16 cellular contexts compared by ENCODE assay signal in the genomic region with DNA sequence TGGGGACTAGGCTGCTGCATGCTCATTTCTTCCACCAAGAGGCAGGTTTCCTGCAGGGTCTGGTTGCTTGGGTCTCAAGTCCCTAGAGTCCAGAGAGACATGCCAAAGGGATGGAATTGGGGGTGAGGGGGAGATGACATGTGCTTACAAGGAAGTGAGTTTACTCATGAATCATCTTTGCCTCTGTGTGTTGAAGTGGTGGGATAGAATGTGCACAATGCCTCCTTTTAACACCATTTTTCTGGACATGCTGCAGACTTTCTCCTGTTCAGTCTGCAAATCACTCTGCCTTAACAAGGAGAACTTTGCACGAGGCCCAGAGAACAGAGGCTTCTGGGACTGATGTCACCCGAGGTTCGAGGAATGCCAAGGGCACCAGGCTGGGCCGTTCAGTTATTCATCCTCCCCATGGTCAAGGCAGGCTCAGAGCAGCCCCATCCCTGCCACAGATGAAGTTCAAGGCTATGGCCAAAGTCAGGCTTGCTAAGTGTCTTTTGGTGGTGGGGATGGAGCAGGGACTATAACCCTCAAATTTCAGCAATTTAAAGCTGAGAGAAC. TPM values are rescaled to one million over a fixed set of nuclear protein-coding genes. Genes with fewer than 3 reads are reported as not detected.
DNase-seq lines count a peak whose midpoint lies in the region; ATAC-seq, FAIRE-seq and TF ChIP-seq lines count a peak whose summit lies in the region.
"Had no signal": no experiment of that assay in that cellular context is flagged by ENCODE, and none has a peak within 500 bp of the region (broad histone marks: within the 10 kb centered on the region; RNA-seq: fewer than 3 reads in every experiment).

No MANE protein-coding gene starts in this region.

- in situ Hi-C loops in Panc1 (cut with HindIII; ENCODE audit: low pct_unique_long_range_greater_than_20kb, low sequenced_read_pairs) (no loop called here), G401 (cut with HindIII; ENCODE audit: low sequenced_read_pairs) (no loop called here)

- H3K9me3 Mint-ChIP-seq in endodermal cell (no peaks in the 10 kb centered on the region), progenitor cell of endocrine pancreas (ENCODE audit: low read depth) (no peaks in the 10 kb centered on the region)
- H3K9me3 Mint-ChIP-seq: CD4-positive, alpha-beta T cell; naive thymus-derived CD8-positive, alpha-beta T cell; stimulated activated naive CD8-positive, alpha-beta T cell treated with anti-CD3 and anti-CD28 coated beads, Interleukin-15, Interleukin-2, amounts not matched to agents 100 ng/mL and 50 ng/mL, for 24 hours had no signal

- no peak overlapping the region for H3K4me3 Mint-ChIP-seq in endodermal cell
- H3K4me3 Mint-ChIP-seq in progenitor cell of endocrine pancreas (ENCODE audit: low read depth) = no peak overlapping the region
- H3K4me3 Mint-ChIP-seq: CD4-positive, alpha-beta T cell; naive thymus-derived CD8-positive, alpha-beta T cell; stimulated activated naive CD8-positive, alpha-beta T cell treated with anti-CD3 and anti-CD28 coated beads, Interleukin-15, Interleukin-2, amounts not matched to agents 100 ng/mL and 50 ng/mL, for 24 hours had no signal

- TF ChIP-seq POLR2A in GM12891 (IDR thresholded peaks at IDR 0.05; ENCODE audit: low read depth, low read length) = no peak

- POLR2A ChIA-PET in Panc1 (lab: Charles Lee) = no interaction called here

- H3K4me1 ChIP-seq in Panc1 (ENCODE audit: control insufficient read depth, insufficient read depth, low read length) (peaks cover 11% of the 10 kb centered on the region), endodermal cell (ENCODE audit: control insufficient read depth, insufficient read depth, low read length) (peaks cover 22% of the 10 kb centered on the region)
- H3K4me1 ChIP-seq: left lung had no signal

- H3K9me3 ChIP-seq in Panc1 (ENCODE audit: control insufficient read depth, insufficient read depth, low read depth, low read length) (no peaks in the 10 kb centered on the region), endodermal cell (ENCODE audit: control insufficient read depth, low read length) (no peaks in the 10 kb centered on the region)
- H3K9me3 ChIP-seq: heart right ventricle, left lung had no signal

- no peak overlapping the region for H3K9ac ChIP-seq in endodermal cell (ENCODE audit: extremely low read depth, low read length, poor library complexity, severe bottlenecking)

- H3K27me3 Mint-ChIP-seq in endodermal cell (ENCODE audit: insufficient read depth) = no peaks in the 10 kb centered on the region
- H3K27me3 Mint-ChIP-seq in progenitor cell of endocrine pancreas = peaks cover 3% of the 10 kb centered on the region

- H3K36me3 ChIP-seq in Panc1 (ENCODE audit: control insufficient read depth, insufficient read depth, low read length) (no peaks in the 10 kb centered on the region), endodermal cell (ENCODE audit: control insufficient read depth, insufficient read depth, low read length) (no peaks in the 10 kb centered on the region)
- H3K36me3 ChIP-seq: heart right ventricle, left lung had no signal

- H3K27ac ChIP-seq in Panc1 (ENCODE audit: low read length) (peak overlapping the region; percentile 1; the same call in 1 of the 2 replicates), endodermal cell (ENCODE audit: low read depth, low read length) (no peak overlapping the region)
- H3K27ac ChIP-seq: left lung had no signal

- WGBS in endodermal cell (ENCODE audit: insufficient coverage in 1 of 2, insufficient read length in 1 of 2), 2 experiments = 94 to 96% methylated on average over 4 of the region's 4 CpGs

- CTCF ChIA-PET in Panc1 (lab: Charles Lee) = no interaction called here

- ATAC-seq in Panc1 (no peak; the same call in 1 of the 2 replicates), GM21528 (IDR thresholded peaks at IDR 0.05; ENCODE audit: low FRiP score, unreplicated experiment) (no peak)
- ATAC-seq: left lung; naive thymus-derived CD8-positive, alpha-beta T cell; sciatic nerve had no signal

- H3K27me3 ChIP-seq in Panc1 (ENCODE audit: control insufficient read depth, insufficient read depth, low read length) (no peaks in the 10 kb centered on the region), endodermal cell (ENCODE audit: control insufficient read depth, insufficient read depth, low read length, poor library complexity, severe bottlenecking) (no peaks in the 10 kb centered on the region)

- H3K4me1 Mint-ChIP-seq in endodermal cell = peaks cover 51% of the 10 kb centered on the region
- H3K4me1 Mint-ChIP-seq in progenitor cell of endocrine pancreas (ENCODE audit: low read depth) = peaks cover 17% of the 10 kb centered on the region

- no peak overlapping the region for H3K4me3 ChIP-seq in Panc1 (ENCODE audit: low read depth in 2 of 2, low read length in 2 of 2)
- no peak overlapping the region for H3K4me3 ChIP-seq in endodermal cell (ENCODE audit: low read length)
- H3K4me3 ChIP-seq: heart right ventricle, left lung had no signal

- peak; percentile 23 for FAIRE-seq in GM12891 (lab: Jason Lieb, UNC)

- H3K36me3 Mint-ChIP-seq in endodermal cell (ENCODE audit: low read depth) (no peaks in the 10 kb centered on the region), progenitor cell of endocrine pancreas (ENCODE audit: insufficient read depth) (no peaks in the 10 kb centered on the region)
- H3K36me3 Mint-ChIP-seq: naive thymus-derived CD8-positive, alpha-beta T cell had no signal

- intact Hi-C loops in Panc1 (cut with micrococcal nuclease; ENCODE audit: unreplicated experiment) = no loop called here

- H3K27ac Mint-ChIP-seq in endodermal cell = peak overlapping the region; percentile 78
- peak overlapping the region; percentile 21 for H3K27ac Mint-ChIP-seq in progenitor cell of endocrine pancreas
- H3K27ac Mint-ChIP-seq: CD4-positive, alpha-beta T cell; naive thymus-derived CD8-positive, alpha-beta T cell; stimulated activated naive CD8-positive, alpha-beta T cell treated with anti-CD3 and anti-CD28 coated beads, Interleukin-15, Interleukin-2, amounts not matched to agents 100 ng/mL and 50 ng/mL, for 24 hours had no signal

- no TSS peak for BruUV-seq in Panc1 (replicated peaks; lab: Mats Ljungman, UMichigan)

- TF ChIP-seq CTCF in Panc1 (IDR thresholded peaks at IDR 0.05) (no peak), endodermal cell (conservative IDR thresholded peaks at IDR 0.05) (no peak), progenitor cell of endocrine pancreas (IDR thresholded peaks at IDR 0.05; ENCODE audit: unreplicated experiment) (no peak)

- DNase-seq in GM12891 (ENCODE audit: insufficient read length, low spot score) (no peak), Panc1 (ENCODE audit: low read depth, low spot score) (peak; percentile 36), endodermal cell (no peak), progenitor cell of endocrine pancreas (ENCODE audit: low spot score, unreplicated experiment) (no peak), G401 (ENCODE audit: low spot score) (no peak)
- no peak for DNase-seq in stimulated activated CD4-positive, alpha-beta T cell treated with anti-CD3 and anti-CD28 coated beads, Interleukin-12 subunit alpha, Interleukin-12 subunit beta, amount 100 ng/mL, for 4 hours
- DNase-seq: activated CD4-positive, alpha-beta T cell treated with anti-CD3 and anti-CD28 coated beads, Interleukin-2, amount 50 U/mL, for 48 hours; activated gamma-delta T cell; CD4-positive, alpha-beta T cell; heart right ventricle; left lung; naive thymus-derived CD8-positive, alpha-beta T cell; NCI-H1105 had no signal

TF ChIP-seq in GM12891, 5 proteins besides CTCF, POLR2A, EP300 and RAD21:
- TF ChIP-seq TAF1 (IDR thresholded peaks at IDR 0.05; ENCODE audit: low read depth, low read length) = no peak
- no peak for TF ChIP-seq POLR2AphosphoS5 (IDR thresholded peaks at IDR 0.05; ENCODE audit: low read depth, low read length)
- TF ChIP-seq PAX5 (IDR thresholded peaks at IDR 0.05; ENCODE audit: insufficient read depth, low read length, severe bottlenecking) = no peak
- TF ChIP-seq POU2F2 (IDR thresholded peaks at IDR 0.05; ENCODE audit: low read depth, low read length) = no peak
- no peak for TF ChIP-seq SPI1 (IDR thresholded peaks at IDR 0.05; ENCODE audit: low read depth, low read length)

RNA-seq across cellular contexts. Expression of a gene that starts 9.5 kb away (rescaled TPM):
- 60.6 TPM for polyA plus RNA-seq in GM12891 (2012; ENCODE audit: low read depth, missing spikeins)
- total RNA-seq in Panc1 (2021; ENCODE audit: unreplicated experiment) = 30.1 TPM
- polyA plus RNA-seq in Panc1 (2012; ENCODE audit: insufficient read length) = 18.3 TPM
- total RNA-seq in endodermal cell = 10 to 100 TPM; 60.0 to 60.3 TPM
- polyA plus RNA-seq in endodermal cell (2013, experiment 1 of 2) = 9.9 TPM
- 11.1 TPM for polyA plus RNA-seq in endodermal cell (2013, experiment 2 of 2)
- 92.9 and 97.9 TPM in 2 replicates for total RNA-seq in progenitor cell of endocrine pancreas
- 1.2 and 1.6 TPM in 2 replicates for total RNA-seq in G401 (2014; rRNA removed; shearing (Covaris generic))

Comparison
In these comparisons a context has a peak if more than half of its experiments do, and no peak if none do; other contexts are left out.
1. RNA of a gene that starts 9.5 kb away (total RNA-seq): 92.9 to 97.9 TPM in progenitor cell of endocrine pancreas, 60.0 to 60.3 TPM in endodermal cell and 30.1 TPM in Panc1 (single experiment); 1.2 to 1.6 TPM in G401; every median in the first group is over 10 times any median in the second.